Comparison of ENCODE assay signal across 32 cellular contexts in genomic region chr17:55765472-55765871, GRCh38. TPM values are rescaled to one million over a fixed set of nuclear protein-coding genes. Genes with fewer than 3 reads are reported as not detected.
"Had no signal": no experiment of that assay in that cellular context is flagged by ENCODE, and none has a peak within 500 bp of the region (broad histone marks: within the 10 kb centered on the region; RNA-seq: fewer than 3 reads in every experiment).

No MANE protein-coding gene starts in this region.

- H2AFZ ChIP-seq: neural progenitor cell, parathyroid adenoma had no signal

- H3K4me3 ChIP-seq: neural progenitor cell, ovary, psoas muscle, skin epidermis, smooth muscle cell, spleen, suprapubic skin, testis, tibial artery, upper lobe of left lung, vagina had no signal

- H3K27ac Mint-ChIP-seq: nephron; neural progenitor cell; progenitor cell of endocrine pancreas; stimulated activated memory B cell treated with anti-CD40 and anti-IgM and Interleukin-4, amounts not matched to agents 10 μg/mL and 1 μg/mL and 100 μg/mL, for 72 hours; stimulated activated naive CD8-positive, alpha-beta T cell treated with anti-CD3 and anti-CD28 coated beads, Interleukin-15, amount 100 ng/mL, for 72 hours had no signal

- H3K9ac ChIP-seq: neural progenitor cell, parathyroid adenoma had no signal

- ATAC-seq: natural killer cell; psoas muscle; right cardiac atrium; sciatic nerve; stimulated activated memory B cell treated with anti-CD40 and anti-IgM and Interleukin-4, amounts not matched to agents 10 μg/mL and 1 μg/mL and 100 μg/mL, for 72 hours; stimulated activated naive CD8-positive, alpha-beta T cell treated with anti-CD3 and anti-CD28 coated beads, Interleukin-15, amount 100 ng/mL, for 72 hours; stimulated activated naive CD8-positive, alpha-beta T cell treated with anti-CD3 and anti-CD28 coated beads, Interleukin-15, Interleukin-2, amounts not matched to agents 100 U/mL and 50 U/mL, for 24 hours had no signal

- H3K4me1 ChIP-seq: neural progenitor cell had no signal

- DNase-seq: natural killer cell; occipital lobe; ovary; posterior cingulate gyrus; psoas muscle; right cardiac atrium; spleen; stimulated activated CD4-positive, alpha-beta T cell treated with anti-CD3 and anti-CD28 coated beads, Interleukin-12 subunit alpha, Interleukin-12 subunit beta, amount 100 ng/mL, for 4 hours; stimulated activated CD4-positive, alpha-beta T cell treated with anti-CD3 and anti-CD28 coated beads, Interleukin-1b, Interleukin-23, amount 100 ng/mL, for 48 hours; stimulated activated CD4-positive, alpha-beta T cell treated with anti-CD3 and anti-CD28 coated beads, Interleukin-4, amount 100 ng/mL, for 1 hour; stimulated activated CD4-positive, alpha-beta T cell treated with anti-CD3 and anti-CD28 coated beads, Interleukin-4, amount 100 ng/mL, for 4 hours; stimulated activated CD8-positive, alpha-beta memory T cell treated with anti-CD3 and anti-CD28 coated beads, Interleukin-4, amount 100 ng/mL, for 48 hours; stimulated activated naive CD4-positive, alpha-beta T cell; stimulated activated naive CD8-positive, alpha-beta T cell treated with anti-CD3 and anti-CD28 coated beads, Interleukin-15, amount 100 ng/mL, for 72 hours; stimulated activated naive CD8-positive, alpha-beta T cell treated with anti-CD3 and anti-CD28 coated beads, Interleukin-15, Interleukin-2, amounts not matched to agents 100 U/mL and 50 U/mL, for 24 hours; substantia nigra; testis; tibial artery; trophoblast cell; upper lobe of left lung had no signal

- H3K79me2 ChIP-seq: parathyroid adenoma had no signal

- H3K27ac ChIP-seq: neural progenitor cell, ovary, parathyroid adenoma, psoas muscle, tibial artery, vagina had no signal

- H3K4me2 ChIP-seq: neural progenitor cell, smooth muscle cell had no signal

- H3K9me3 Mint-ChIP-seq: natural killer cell; nephron; neural progenitor cell; stimulated activated memory B cell treated with anti-CD40 and anti-IgM and Interleukin-4, amounts not matched to agents 10 μg/mL and 1 μg/mL and 100 μg/mL, for 72 hours; stimulated activated naive CD8-positive, alpha-beta T cell treated with anti-CD3 and anti-CD28 coated beads, Interleukin-15, amount 100 ng/mL, for 72 hours had no signal

- H3K36me3 Mint-ChIP-seq: natural killer cell; stimulated activated memory B cell treated with anti-CD40 and anti-IgM and Interleukin-4, amounts not matched to agents 10 μg/mL and 1 μg/mL and 100 μg/mL, for 72 hours had no signal

- H3K27me3 Mint-ChIP-seq: progenitor cell of endocrine pancreas; stimulated activated memory B cell treated with anti-CD40 and anti-IgM and Interleukin-4, amounts not matched to agents 10 μg/mL and 1 μg/mL and 100 μg/mL, for 72 hours; stimulated activated naive CD8-positive, alpha-beta T cell treated with anti-CD3 and anti-CD28 coated beads, Interleukin-15, amount 100 ng/mL, for 72 hours had no signal

- H3K4me1 Mint-ChIP-seq: neural progenitor cell; stimulated activated naive CD8-positive, alpha-beta T cell treated with anti-CD3 and anti-CD28 coated beads, Interleukin-15, amount 100 ng/mL, for 72 hours had no signal

- H3K9me3 ChIP-seq: ovary, psoas muscle, spleen, suprapubic skin, testis, tibial artery, upper lobe of left lung, vagina had no signal

- H3K27me3 ChIP-seq: neural progenitor cell, ovary, spleen, suprapubic skin, testis, tibial artery, upper lobe of left lung, vagina had no signal

- H3K36me3 ChIP-seq: neural progenitor cell, ovary, vagina had no signal

- FAIRE-seq: urothelium cell line had no signal

- H3K4me3 Mint-ChIP-seq: natural killer cell; nephron; neural progenitor cell; stimulated activated memory B cell treated with anti-CD40 and anti-IgM and Interleukin-4, amounts not matched to agents 10 μg/mL and 1 μg/mL and 100 μg/mL, for 72 hours; stimulated activated naive CD8-positive, alpha-beta T cell treated with anti-CD3 and anti-CD28 coated beads, Interleukin-15, amount 100 ng/mL, for 72 hours had no signal

RNA-seq across cellular contexts. Expression of gene TMEM100, which starts 42.8 kb away (rescaled TPM):
- total RNA-seq: natural killer cell had no signal
- polyA plus RNA-seq: neural cell had no signal
